Comparison of ENCODE assay signal across 8 cellular contexts in the genomic region with DNA sequence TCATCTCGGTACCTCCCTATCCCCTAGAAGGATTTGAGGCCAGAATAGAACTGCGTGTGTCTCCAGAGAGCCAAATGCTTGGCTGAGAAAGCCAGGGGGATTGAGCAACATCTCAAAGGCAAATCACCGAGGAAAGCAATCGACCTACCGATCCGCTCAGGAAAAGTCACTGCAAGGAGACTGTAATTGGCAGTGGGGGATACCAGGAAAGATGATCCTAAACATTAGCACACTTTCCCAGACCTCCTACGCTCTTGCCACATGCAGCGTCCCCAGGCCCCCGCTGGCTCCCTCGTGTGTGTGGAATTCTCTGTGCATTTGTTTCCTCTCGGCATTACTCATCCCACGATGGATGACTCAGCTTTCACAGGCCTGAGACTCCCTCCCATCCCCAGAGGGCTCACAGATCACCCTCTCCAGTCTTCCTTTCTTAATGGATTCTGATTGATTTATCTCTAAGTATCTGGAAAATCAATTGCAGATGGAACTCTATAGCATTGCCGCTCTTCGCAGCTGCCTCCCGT.
DNase-seq lines count a peak whose midpoint lies in the region; ATAC-seq and TF ChIP-seq lines count a peak whose summit lies in the region.

No MANE protein-coding gene starts in this region.

- H3K4me3 ChIP-seq in RWPE2 (ENCODE audit: severe bottlenecking): no peak overlapping the region

- no peaks in the 10 kb centered on the region for H3K9me3 ChIP-seq in RWPE2 (ENCODE audit: severe bottlenecking)

- ATAC-seq in RWPE2 (ENCODE audit: low read depth) (peak; percentile 74), foreskin keratinocyte (peak; percentile 91), HG02884 (IDR thresholded peaks at IDR 0.05; ENCODE audit: unreplicated experiment) (no peak)

- intact Hi-C loops in posterior cingulate gyrus (cut with DNase I): no loop called here

- H3K27me3 ChIP-seq in RWPE2 (ENCODE audit: insufficient read depth, poor library complexity, severe bottlenecking): no peaks in the 10 kb centered on the region
- no peaks in the 10 kb centered on the region for H3K27me3 ChIP-seq in foreskin keratinocyte

- H3K36me3 ChIP-seq in RWPE2 (ENCODE audit: low read depth): no peaks in the 10 kb centered on the region

- H3K4me1 ChIP-seq in RWPE2 (ENCODE audit: insufficient read depth, poor library complexity, severe bottlenecking): peaks cover 48% of the 10 kb centered on the region
- H3K4me1 ChIP-seq in foreskin keratinocyte: peaks cover 16% of the 10 kb centered on the region

- H3K27ac ChIP-seq in RWPE2 (ENCODE audit: poor library complexity, severe bottlenecking) (peak overlapping the region; percentile 49), foreskin keratinocyte (peak overlapping the region; percentile 19)

- DNase-seq in DMS53 treated with DMSO at 0.1 percent for 48 hours (lab: John Stamatoyannopoulos, UW; ENCODE audit: unreplicated experiment) (peak; percentile 4), RWPE2 (ENCODE audit: low spot score) (peak; percentile 88), foreskin keratinocyte (peak; percentile 70 to 85), posterior cingulate gyrus (peak in 7 of 10 donors; percentile 42 to 93 (median 59)), hippocampal formation (lab: John Stamatoyannopoulos, UW) (no peak), NCI-H510A (lab: John Stamatoyannopoulos, UW) (no peak)
- no peak for DNase-seq in activated T-cell treated with anti-CD3 and anti-CD28 coated beads, Interleukin-2, amount 50 U/mL, for 48 hours

- TF ChIP-seq CTCF in RWPE2 (IDR thresholded peaks at IDR 0.05; ENCODE audit: poor library complexity, severe bottlenecking) (peak; percentile 88), foreskin keratinocyte (conservative IDR thresholded peaks at IDR 0.05) (peak; percentile 90)

Comparison
In these comparisons a context has a peak if more than half of its experiments do, and no peak if none do; other contexts are left out.
1. DNase-seq: peak in DMS53 treated with DMSO at 0.1 percent for 48 hours (single experiment), RWPE2 (single experiment), foreskin keratinocyte (2 of 2) and posterior cingulate gyrus (7 of 10); none in hippocampal formation (0 of 2), activated T-cell treated with anti-CD3 and anti-CD28 coated beads, Interleukin-2, amount 50 U/mL, for 48 hours (0 of 2) and NCI-H510A (single experiment).